In the genomic region with DNA sequence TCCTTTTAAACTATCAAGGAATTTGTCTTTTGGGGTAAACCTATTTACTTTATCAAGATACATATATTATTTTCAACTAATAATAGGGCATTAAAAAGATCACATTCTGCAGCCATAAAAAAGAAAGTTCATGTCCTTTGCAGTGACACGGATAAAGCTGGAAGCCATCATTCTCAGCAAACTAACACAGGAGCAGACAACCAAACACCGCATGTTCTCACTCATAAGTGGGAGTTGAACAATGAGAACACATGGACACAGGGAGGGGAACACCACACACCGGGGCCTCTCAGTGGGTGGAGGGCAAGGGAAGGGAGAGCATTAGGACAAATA, we compare ENCODE assay signal across 8 cellular contexts. TPM values are rescaled to one million over a fixed set of nuclear protein-coding genes. Genes with fewer than 3 reads are reported as not detected.
"Had no signal": no experiment of that assay in that cellular context is flagged by ENCODE, and none has a peak within 500 bp of the region (broad histone marks: within the 10 kb centered on the region; RNA-seq: fewer than 3 reads in every experiment).

No MANE protein-coding gene starts in this region.

RNA-seq across cellular contexts. Expression of a gene that starts 30.5 kb away (rescaled TPM):
- total RNA-seq: activated B cell treated with CpG ODN at 0.5 μM for 24 hours; activated CD4-positive, alpha-beta T cell treated with anti-CD3 and anti-CD28 coated beads, Interleukin-2, amount 10 ng/mL, durations not matched to agents 24 days and 14 days; astrocyte; cardiac septum; colonic mucosa; lung microvascular endothelial cell; right cardiac atrium; temporal lobe had no signal
- polyA plus RNA-seq: right cardiac atrium had no signal
